In the genomic region with DNA sequence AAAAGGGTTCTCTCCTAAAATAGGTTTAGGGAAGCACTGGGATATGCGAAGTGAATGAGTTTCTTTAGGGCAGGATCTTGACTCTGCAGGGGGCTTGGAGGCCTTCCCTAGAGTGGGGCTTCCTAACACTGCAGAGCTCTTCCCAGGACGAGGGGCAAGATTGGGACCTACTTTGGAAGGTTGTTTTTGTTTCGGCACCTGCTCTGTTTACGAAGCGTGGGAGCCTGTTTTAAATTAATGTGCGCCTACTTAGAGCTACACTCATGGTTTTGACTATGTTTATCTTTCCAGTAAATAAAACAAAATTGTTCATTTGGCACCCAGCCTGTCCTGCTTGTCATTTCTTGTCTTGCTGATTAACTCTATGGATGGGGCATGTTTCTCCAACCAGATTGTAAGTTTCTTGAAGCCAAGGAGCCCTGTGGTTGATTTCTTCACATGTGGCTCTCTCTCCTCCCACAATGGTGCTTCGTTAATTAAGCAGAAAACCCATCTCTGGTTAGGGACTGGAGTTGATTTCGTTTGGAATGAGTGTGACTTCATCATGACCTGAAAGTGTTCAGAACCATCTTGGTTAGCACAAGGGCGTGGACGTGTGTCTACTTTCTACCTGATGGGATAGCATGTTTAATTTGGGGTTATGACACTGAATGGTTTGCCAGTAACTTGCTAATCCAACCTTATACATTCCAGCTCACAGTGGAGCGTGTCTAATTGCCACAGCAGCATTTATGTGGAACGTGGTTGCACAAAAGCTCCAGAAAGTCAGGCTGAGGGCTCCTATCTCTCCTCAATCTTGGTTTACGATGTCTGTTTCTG, we compare ENCODE assay signal across 1 cellular context.
TF ChIP-seq lines count a peak whose summit lies in the region.

No MANE protein-coding gene starts in this region.

TF ChIP-seq in HEK293, 187 proteins besides CTCF, POLR2A, EP300 and RAD21 (continued from another document):
- TF ChIP-seq, protein P1, sequence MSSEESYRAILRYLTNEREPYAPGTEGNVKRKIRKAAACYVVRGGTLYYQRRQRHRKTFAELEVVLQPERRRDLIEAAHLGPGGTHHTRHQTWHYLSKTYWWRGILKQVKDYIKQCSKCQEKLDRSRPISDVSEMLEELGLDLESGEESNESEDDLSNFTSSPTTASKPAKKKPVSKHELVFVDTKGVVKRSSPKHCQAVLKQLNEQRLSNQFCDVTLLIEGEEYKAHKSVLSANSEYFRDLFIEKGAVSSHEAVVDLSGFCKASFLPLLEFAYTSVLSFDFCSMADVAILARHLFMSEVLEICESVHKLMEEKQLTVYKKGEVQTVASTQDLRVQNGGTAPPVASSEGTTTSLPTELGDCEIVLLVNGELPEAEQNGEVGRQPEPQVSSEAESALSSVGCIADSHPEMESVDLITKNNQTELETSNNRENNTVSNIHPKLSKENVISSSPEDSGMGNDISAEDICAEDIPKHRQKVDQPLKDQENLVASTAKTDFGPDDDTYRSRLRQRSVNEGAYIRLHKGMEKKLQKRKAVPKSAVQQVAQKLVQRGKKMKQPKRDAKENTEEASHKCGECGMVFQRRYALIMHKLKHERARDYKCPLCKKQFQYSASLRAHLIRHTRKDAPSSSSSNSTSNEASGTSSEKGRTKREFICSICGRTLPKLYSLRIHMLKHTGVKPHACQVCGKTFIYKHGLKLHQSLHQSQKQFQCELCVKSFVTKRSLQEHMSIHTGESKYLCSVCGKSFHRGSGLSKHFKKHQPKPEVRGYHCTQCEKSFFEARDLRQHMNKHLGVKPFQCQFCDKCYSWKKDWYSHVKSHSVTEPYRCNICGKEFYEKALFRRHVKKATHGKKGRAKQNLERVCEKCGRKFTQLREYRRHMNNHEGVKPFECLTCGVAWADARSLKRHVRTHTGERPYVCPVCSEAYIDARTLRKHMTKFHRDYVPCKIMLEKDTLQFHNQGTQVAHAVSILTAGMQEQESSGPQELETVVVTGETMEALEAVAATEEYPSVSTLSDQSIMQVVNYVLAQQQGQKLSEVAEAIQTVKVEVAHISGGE (tag by site-specific recombination; conservative IDR thresholded peaks at IDR 0.05; ENCODE audit: low read depth), result no peak
- TF ChIP-seq, protein P2, sequence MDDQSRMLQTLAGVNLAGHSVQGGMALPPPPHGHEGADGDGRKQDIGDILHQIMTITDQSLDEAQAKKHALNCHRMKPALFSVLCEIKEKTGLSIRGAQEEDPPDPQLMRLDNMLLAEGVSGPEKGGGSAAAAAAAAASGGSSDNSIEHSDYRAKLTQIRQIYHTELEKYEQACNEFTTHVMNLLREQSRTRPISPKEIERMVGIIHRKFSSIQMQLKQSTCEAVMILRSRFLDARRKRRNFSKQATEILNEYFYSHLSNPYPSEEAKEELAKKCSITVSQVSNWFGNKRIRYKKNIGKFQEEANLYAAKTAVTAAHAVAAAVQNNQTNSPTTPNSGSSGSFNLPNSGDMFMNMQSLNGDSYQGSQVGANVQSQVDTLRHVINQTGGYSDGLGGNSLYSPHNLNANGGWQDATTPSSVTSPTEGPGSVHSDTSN (CRISPR knock-in tag; IDR thresholded peaks at IDR 0.05), result no peak
- no peak for TF ChIP-seq ZNF138 (tag by site-specific recombination; IDR thresholded peaks at IDR 0.05; ENCODE audit: borderline replicate concordance)
- peak; percentile 57 for TF ChIP-seq ZNF610 (tag by site-specific recombination; IDR thresholded peaks at IDR 0.05; ENCODE audit: borderline replicate concordance)
- TF ChIP-seq ZNF768 (tag by site-specific recombination; IDR thresholded peaks at IDR 0.05), result no peak
- TF ChIP-seq ZNF629 (tag by site-specific recombination; IDR thresholded peaks at IDR 0.05), result peak; percentile 86
- TF ChIP-seq ZNF837 (tag by site-specific recombination; IDR thresholded peaks at IDR 0.05), result no peak
- TF ChIP-seq, protein P3, sequence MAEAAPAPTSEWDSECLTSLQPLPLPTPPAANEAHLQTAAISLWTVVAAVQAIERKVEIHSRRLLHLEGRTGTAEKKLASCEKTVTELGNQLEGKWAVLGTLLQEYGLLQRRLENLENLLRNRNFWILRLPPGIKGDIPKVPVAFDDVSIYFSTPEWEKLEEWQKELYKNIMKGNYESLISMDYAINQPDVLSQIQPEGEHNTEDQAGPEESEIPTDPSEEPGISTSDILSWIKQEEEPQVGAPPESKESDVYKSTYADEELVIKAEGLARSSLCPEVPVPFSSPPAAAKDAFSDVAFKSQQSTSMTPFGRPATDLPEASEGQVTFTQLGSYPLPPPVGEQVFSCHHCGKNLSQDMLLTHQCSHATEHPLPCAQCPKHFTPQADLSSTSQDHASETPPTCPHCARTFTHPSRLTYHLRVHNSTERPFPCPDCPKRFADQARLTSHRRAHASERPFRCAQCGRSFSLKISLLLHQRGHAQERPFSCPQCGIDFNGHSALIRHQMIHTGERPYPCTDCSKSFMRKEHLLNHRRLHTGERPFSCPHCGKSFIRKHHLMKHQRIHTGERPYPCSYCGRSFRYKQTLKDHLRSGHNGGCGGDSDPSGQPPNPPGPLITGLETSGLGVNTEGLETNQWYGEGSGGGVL (tag by site-specific recombination; IDR thresholded peaks at IDR 0.05), result no peak
- 0 out of 2 replicates have a peak, but pooled peaks have one; percentile 13 for TF ChIP-seq ZBTB20 (tag by site-specific recombination; IDR thresholded peaks at IDR 0.05)
- no peak for TF ChIP-seq ZNF174 (tag by site-specific recombination; IDR thresholded peaks at IDR 0.05)
- no peak for TF ChIP-seq MEIS1 (CRISPR knock-in tag; IDR thresholded peaks at IDR 0.05; ENCODE audit: borderline replicate concordance)
- TF ChIP-seq ZFHX2 (tag by site-specific recombination; conservative IDR thresholded peaks at IDR 0.05), result peak; percentile 74
- no peak for TF ChIP-seq ZNF792 (tag by site-specific recombination; IDR thresholded peaks at IDR 0.05)
